In the genomic region with DNA sequence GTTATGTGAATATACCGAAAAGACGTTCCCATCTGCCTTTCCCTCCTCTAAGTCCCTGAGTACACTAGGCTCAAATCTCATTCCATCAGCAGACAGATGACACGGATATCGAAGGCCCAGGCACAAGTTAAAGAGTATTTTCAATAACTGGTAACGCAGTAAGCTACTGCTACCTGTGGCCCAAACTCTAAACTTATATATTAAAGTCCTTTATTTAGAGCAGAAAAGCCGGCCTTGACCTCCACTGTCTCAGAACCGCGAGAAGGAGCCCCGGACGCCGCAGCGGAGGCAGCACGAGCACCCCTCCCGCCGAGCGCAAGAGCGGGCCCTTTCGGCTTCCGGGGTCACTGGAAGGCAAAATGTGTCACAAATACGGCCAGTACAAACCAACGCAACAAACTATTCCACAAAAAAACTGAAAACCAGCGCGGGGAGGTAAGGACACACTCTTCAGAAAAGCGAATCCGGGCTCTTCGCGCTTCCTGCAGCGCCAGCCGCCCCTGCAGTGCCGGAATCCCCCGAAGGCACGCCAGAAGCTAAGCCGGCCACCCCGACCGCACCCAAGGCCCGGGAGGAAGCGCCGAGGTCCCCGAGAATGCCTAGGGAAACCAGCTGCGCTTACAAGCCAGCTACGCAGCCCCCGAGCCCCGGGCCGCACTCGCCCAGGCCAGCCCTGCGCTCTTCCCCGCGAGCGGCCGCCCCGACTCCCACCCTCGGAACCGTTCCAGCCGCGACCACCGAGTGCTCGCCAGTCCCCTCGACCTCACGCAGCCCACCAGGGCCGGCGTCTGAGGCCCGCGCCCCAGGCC, we compare ENCODE assay signal across 1 cellular context.
TF ChIP-seq lines count a peak whose summit lies in the region.

No MANE protein-coding gene starts in this region.

TF ChIP-seq in HepG2, 621 proteins besides CTCF, POLR2A, EP300 and RAD21 (continued from another document and continues in another):
- TF ChIP-seq, protein P1, sequence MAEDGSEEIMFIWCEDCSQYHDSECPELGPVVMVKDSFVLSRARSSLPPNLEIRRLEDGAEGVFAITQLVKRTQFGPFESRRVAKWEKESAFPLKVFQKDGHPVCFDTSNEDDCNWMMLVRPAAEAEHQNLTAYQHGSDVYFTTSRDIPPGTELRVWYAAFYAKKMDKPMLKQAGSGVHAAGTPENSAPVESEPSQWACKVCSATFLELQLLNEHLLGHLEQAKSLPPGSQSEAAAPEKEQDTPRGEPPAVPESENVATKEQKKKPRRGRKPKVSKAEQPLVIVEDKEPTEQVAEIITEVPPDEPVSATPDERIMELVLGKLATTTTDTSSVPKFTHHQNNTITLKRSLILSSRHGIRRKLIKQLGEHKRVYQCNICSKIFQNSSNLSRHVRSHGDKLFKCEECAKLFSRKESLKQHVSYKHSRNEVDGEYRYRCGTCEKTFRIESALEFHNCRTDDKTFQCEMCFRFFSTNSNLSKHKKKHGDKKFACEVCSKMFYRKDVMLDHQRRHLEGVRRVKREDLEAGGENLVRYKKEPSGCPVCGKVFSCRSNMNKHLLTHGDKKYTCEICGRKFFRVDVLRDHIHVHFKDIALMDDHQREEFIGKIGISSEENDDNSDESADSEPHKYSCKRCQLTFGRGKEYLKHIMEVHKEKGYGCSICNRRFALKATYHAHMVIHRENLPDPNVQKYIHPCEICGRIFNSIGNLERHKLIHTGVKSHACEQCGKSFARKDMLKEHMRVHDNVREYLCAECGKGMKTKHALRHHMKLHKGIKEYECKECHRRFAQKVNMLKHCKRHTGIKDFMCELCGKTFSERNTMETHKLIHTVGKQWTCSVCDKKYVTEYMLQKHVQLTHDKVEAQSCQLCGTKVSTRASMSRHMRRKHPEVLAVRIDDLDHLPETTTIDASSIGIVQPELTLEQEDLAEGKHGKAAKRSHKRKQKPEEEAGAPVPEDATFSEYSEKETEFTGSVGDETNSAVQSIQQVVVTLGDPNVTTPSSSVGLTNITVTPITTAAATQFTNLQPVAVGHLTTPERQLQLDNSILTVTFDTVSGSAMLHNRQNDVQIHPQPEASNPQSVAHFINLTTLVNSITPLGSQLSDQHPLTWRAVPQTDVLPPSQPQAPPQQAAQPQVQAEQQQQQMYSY (CRISPR knock-in tag; IDR thresholded peaks at IDR 0.05): 0 out of 2 replicates have a peak, but pooled peaks have one; percentile 36
- TF ChIP-seq ZBTB8A (CRISPR knock-in tag; IDR thresholded peaks at IDR 0.05; ENCODE audit: borderline replicate concordance, low read depth) (0 out of 2 replicates have a peak, but pooled peaks have one; percentile 7), NFIB (CRISPR knock-in tag; IDR thresholded peaks at IDR 0.05; ENCODE audit: borderline replicate concordance) (no peak; the same call in 1 of the 2 replicates), KLF11 (CRISPR knock-in tag; IDR thresholded peaks at IDR 0.05) (no peak), ZNF432 (CRISPR knock-in tag; IDR thresholded peaks at IDR 0.05; ENCODE audit: borderline replicate concordance) (no peak), ZNF788 (CRISPR knock-in tag; IDR thresholded peaks at IDR 0.05; ENCODE audit: borderline replicate concordance) (no peak), DNMT1 (CRISPR knock-in tag; IDR thresholded peaks at IDR 0.05) (no peak), RBAK (CRISPR knock-in tag; IDR thresholded peaks at IDR 0.05) (peak; percentile 58; the same call in 1 of the 2 replicates), MYNN (CRISPR knock-in tag; IDR thresholded peaks at IDR 0.05; ENCODE audit: low read depth) (0 out of 2 replicates have a peak, but pooled peaks have one; percentile 23), BRD4 (CRISPR knock-in tag; IDR thresholded peaks at IDR 0.05) (no peak; the same call in 1 of the 2 replicates), HNRNPK (IDR thresholded peaks at IDR 0.05; ENCODE audit: low read depth, low read length, poor library complexity, severe bottlenecking) (no peak), ZNF230 (CRISPR knock-in tag; IDR thresholded peaks at IDR 0.05) (peak; percentile 79), NR2F2 (IDR thresholded peaks at IDR 0.05; ENCODE audit: borderline replicate concordance, low read depth) (0 out of 2 replicates have a peak, but pooled peaks have one; percentile 14), SMC3 (IDR thresholded peaks at IDR 0.05; ENCODE audit: low read length) (no peak), SIN3B (IDR thresholded peaks at IDR 0.05; ENCODE audit: low read length) (0 out of 2 replicates have a peak, but pooled peaks have one; percentile 26), SP5 (CRISPR knock-in tag; IDR thresholded peaks at IDR 0.05; ENCODE audit: borderline replicate concordance, low read depth) (no peak), AGO1 (IDR thresholded peaks at IDR 0.05; ENCODE audit: low read depth, low read length, poor library complexity, severe bottlenecking) (no peak), ZFP41 (CRISPR knock-in tag; IDR thresholded peaks at IDR 0.05; ENCODE audit: borderline replicate concordance) (no peak), NKX3-1 (CRISPR knock-in tag; IDR thresholded peaks at IDR 0.05) (no peak; the same call in 1 of the 2 replicates), ZNF446 (CRISPR knock-in tag; IDR thresholded peaks at IDR 0.05) (no peak), ZNF589 (CRISPR knock-in tag; conservative IDR thresholded peaks at IDR 0.05) (peak; percentile 37; the same call in 1 of the 2 replicates), KDM5B (CRISPR knock-in tag; IDR thresholded peaks at IDR 0.05; ENCODE audit: borderline replicate concordance) (peak; percentile 10; the same call in 1 of the 2 replicates)
- TF ChIP-seq, protein P2, sequence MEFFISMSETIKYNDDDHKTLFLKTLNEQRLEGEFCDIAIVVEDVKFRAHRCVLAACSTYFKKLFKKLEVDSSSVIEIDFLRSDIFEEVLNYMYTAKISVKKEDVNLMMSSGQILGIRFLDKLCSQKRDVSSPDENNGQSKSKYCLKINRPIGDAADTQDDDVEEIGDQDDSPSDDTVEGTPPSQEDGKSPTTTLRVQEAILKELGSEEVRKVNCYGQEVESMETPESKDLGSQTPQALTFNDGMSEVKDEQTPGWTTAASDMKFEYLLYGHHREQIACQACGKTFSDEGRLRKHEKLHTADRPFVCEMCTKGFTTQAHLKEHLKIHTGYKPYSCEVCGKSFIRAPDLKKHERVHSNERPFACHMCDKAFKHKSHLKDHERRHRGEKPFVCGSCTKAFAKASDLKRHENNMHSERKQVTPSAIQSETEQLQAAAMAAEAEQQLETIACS (CRISPR knock-in tag; IDR thresholded peaks at IDR 0.05): peak; percentile 14; the same call in 1 of the 2 replicates
- TF ChIP-seq, protein P3, sequence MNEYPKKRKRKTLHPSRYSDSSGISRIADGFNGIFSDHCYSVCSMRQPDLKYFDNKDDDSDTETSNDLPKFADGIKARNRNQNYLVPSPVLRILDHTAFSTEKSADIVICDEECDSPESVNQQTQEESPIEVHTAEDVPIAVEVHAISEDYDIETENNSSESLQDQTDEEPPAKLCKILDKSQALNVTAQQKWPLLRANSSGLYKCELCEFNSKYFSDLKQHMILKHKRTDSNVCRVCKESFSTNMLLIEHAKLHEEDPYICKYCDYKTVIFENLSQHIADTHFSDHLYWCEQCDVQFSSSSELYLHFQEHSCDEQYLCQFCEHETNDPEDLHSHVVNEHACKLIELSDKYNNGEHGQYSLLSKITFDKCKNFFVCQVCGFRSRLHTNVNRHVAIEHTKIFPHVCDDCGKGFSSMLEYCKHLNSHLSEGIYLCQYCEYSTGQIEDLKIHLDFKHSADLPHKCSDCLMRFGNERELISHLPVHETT (CRISPR knock-in tag; conservative IDR thresholded peaks at IDR 0.05): no peak
- TF ChIP-seq, protein P4, sequence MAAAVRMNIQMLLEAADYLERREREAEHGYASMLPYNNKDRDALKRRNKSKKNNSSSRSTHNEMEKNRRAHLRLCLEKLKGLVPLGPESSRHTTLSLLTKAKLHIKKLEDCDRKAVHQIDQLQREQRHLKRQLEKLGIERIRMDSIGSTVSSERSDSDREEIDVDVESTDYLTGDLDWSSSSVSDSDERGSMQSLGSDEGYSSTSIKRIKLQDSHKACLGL (CRISPR knock-in tag; IDR thresholded peaks at IDR 0.05): peak; percentile 9; the same call in 1 of the 2 replicates
- TF ChIP-seq, protein P5, sequence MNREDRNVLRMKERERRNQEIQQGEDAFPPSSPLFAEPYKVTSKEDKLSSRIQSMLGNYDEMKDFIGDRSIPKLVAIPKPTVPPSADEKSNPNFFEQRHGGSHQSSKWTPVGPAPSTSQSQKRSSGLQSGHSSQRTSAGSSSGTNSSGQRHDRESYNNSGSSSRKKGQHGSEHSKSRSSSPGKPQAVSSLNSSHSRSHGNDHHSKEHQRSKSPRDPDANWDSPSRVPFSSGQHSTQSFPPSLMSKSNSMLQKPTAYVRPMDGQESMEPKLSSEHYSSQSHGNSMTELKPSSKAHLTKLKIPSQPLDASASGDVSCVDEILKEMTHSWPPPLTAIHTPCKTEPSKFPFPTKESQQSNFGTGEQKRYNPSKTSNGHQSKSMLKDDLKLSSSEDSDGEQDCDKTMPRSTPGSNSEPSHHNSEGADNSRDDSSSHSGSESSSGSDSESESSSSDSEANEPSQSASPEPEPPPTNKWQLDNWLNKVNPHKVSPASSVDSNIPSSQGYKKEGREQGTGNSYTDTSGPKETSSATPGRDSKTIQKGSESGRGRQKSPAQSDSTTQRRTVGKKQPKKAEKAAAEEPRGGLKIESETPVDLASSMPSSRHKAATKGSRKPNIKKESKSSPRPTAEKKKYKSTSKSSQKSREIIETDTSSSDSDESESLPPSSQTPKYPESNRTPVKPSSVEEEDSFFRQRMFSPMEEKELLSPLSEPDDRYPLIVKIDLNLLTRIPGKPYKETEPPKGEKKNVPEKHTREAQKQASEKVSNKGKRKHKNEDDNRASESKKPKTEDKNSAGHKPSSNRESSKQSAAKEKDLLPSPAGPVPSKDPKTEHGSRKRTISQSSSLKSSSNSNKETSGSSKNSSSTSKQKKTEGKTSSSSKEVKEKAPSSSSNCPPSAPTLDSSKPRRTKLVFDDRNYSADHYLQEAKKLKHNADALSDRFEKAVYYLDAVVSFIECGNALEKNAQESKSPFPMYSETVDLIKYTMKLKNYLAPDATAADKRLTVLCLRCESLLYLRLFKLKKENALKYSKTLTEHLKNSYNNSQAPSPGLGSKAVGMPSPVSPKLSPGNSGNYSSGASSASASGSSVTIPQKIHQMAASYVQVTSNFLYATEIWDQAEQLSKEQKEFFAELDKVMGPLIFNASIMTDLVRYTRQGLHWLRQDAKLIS (CRISPR knock-in tag; IDR thresholded peaks at IDR 0.05): no peak
- TF ChIP-seq, protein P6, sequence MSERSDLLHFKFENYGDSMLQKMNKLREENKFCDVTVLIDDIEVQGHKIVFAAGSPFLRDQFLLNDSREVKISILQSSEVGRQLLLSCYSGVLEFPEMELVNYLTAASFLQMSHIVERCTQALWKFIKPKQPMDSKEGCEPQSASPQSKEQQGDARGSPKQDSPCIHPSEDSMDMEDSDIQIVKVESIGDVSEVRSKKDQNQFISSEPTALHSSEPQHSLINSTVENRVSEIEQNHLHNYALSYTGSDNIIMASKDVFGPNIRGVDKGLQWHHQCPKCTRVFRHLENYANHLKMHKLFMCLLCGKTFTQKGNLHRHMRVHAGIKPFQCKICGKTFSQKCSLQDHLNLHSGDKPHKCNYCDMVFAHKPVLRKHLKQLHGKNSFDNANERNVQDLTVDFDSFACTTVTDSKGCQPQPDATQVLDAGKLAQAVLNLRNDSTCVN (CRISPR knock-in tag; IDR thresholded peaks at IDR 0.05; ENCODE audit: borderline replicate concordance): no peak
- TF ChIP-seq, protein P7, sequence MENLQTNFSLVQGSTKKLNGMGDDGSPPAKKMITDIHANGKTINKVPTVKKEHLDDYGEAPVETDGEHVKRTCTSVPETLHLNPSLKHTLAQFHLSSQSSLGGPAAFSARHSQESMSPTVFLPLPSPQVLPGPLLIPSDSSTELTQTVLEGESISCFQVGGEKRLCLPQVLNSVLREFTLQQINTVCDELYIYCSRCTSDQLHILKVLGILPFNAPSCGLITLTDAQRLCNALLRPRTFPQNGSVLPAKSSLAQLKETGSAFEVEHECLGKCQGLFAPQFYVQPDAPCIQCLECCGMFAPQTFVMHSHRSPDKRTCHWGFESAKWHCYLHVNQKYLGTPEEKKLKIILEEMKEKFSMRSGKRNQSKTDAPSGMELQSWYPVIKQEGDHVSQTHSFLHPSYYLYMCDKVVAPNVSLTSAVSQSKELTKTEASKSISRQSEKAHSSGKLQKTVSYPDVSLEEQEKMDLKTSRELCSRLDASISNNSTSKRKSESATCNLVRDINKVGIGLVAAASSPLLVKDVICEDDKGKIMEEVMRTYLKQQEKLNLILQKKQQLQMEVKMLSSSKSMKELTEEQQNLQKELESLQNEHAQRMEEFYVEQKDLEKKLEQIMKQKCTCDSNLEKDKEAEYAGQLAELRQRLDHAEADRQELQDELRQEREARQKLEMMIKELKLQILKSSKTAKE (CRISPR knock-in tag; IDR thresholded peaks at IDR 0.05; ENCODE audit: borderline replicate concordance): no peak
- TF ChIP-seq, protein P8, sequence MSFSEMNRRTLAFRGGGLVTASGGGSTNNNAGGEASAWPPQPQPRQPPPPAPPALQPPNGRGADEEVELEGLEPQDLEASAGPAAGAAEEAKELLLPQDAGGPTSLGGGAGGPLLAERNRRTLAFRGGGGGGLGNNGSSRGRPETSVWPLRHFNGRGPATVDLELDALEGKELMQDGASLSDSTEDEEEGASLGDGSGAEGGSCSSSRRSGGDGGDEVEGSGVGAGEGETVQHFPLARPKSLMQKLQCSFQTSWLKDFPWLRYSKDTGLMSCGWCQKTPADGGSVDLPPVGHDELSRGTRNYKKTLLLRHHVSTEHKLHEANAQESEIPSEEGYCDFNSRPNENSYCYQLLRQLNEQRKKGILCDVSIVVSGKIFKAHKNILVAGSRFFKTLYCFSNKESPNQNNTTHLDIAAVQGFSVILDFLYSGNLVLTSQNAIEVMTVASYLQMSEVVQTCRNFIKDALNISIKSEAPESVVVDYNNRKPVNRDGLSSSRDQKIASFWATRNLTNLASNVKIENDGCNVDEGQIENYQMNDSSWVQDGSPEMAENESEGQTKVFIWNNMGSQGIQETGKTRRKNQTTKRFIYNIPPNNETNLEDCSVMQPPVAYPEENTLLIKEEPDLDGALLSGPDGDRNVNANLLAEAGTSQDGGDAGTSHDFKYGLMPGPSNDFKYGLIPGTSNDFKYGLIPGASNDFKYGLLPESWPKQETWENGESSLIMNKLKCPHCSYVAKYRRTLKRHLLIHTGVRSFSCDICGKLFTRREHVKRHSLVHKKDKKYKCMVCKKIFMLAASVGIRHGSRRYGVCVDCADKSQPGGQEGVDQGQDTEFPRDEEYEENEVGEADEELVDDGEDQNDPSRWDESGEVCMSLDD (CRISPR knock-in tag; IDR thresholded peaks at IDR 0.05; ENCODE audit: borderline replicate concordance): no peak
- TF ChIP-seq, protein P9, sequence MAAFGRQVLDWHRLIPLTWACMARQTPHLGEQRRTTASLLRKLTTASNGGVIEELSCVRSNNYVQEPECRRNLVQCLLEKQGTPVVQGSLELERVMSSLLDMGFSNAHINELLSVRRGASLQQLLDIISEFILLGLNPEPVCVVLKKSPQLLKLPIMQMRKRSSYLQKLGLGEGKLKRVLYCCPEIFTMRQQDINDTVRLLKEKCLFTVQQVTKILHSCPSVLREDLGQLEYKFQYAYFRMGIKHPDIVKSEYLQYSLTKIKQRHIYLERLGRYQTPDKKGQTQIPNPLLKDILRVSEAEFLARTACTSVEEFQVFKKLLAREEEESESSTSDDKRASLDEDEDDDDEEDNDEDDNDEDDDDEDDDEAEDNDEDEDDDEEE (CRISPR knock-in tag; IDR thresholded peaks at IDR 0.05): no peak; the same call in 1 of the 2 replicates
- TF ChIP-seq, protein P10, sequence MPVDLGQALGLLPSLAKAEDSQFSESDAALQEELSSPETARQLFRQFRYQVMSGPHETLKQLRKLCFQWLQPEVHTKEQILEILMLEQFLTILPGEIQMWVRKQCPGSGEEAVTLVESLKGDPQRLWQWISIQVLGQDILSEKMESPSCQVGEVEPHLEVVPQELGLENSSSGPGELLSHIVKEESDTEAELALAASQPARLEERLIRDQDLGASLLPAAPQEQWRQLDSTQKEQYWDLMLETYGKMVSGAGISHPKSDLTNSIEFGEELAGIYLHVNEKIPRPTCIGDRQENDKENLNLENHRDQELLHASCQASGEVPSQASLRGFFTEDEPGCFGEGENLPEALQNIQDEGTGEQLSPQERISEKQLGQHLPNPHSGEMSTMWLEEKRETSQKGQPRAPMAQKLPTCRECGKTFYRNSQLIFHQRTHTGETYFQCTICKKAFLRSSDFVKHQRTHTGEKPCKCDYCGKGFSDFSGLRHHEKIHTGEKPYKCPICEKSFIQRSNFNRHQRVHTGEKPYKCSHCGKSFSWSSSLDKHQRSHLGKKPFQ (CRISPR knock-in tag; IDR thresholded peaks at IDR 0.05; ENCODE audit: insufficient replicate concordance): peak; percentile 92
